ENCODE assay signal across 8 cellular contexts in the genomic region with DNA sequence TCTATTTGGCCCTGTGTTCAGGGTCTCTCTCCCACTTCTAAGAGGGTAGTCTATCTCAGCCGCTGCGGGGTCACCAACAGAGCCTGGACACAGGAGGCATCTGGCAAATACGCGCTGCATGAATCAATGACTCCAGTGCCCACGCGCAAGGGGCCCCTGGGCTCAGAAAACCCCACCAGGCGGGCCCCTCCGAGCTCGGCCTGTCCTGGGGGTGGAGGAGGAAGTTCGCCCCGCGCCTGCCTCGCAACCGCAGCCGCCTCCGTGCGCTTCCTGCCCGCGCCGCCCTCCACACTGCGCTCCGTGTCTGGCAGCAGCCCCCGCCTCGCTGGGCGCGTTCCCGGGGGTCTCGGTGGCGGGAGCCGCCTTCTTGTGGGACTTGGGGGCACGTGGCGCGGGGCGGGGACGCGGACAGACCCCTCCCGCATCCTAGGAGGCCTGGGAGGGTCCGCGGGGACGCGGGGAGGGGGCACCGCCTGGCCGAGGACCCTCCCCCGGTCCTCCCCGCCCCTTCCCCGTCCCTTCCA. TPM values are rescaled to one million over a fixed set of nuclear protein-coding genes. Genes with fewer than 3 reads are reported as not detected.
DNase-seq lines count a peak whose midpoint lies in the region; ATAC-seq and TF ChIP-seq lines count a peak whose summit lies in the region.

No MANE protein-coding gene starts in this region.

- intact Hi-C loops in A673 (cut with micrococcal nuclease; ENCODE audit: unreplicated experiment) (no loop called here), PC-3 (cut with micrococcal nuclease) (no loop called here)

- CTCF ChIA-PET in A673 (lab: Charles Lee), result no interaction called here
- CTCF ChIA-PET in PC-3 (lab: Charles Lee), result no interaction called here

- WGBS in hepatocyte (ENCODE audit: low lambda C conversion rate, missing lambda C conversion rate), result 11% methylated on average over 13 of the region's 46 CpGs

- TF ChIP-seq CTCF in A673 (conservative IDR thresholded peaks at IDR 0.05; ENCODE audit: low read depth, low read length) (no peak), PC-3 (conservative IDR thresholded peaks at IDR 0.05; ENCODE audit: low read depth, low read length) (no peak), hepatocyte (IDR thresholded peaks at IDR 0.05; ENCODE audit: poor library complexity) (no peak)

- DNase-seq in A673 (ENCODE audit: low spot score) (no peak), PC-3 (no peak), hepatocyte (ENCODE audit: low spot score) (peak; percentile 61), kidney tubule cell (ENCODE audit: low spot score) (no peak)
- peak in 3 of 4 experiments; percentile 28 to 43 (median 39) for DNase-seq in activated naive CD4-positive, alpha-beta T cell (lab: John Stamatoyannopoulos, UW)
- peak; percentile 29 to 36 for DNase-seq in stimulated activated CD4-positive, alpha-beta T cell treated with anti-CD3 and anti-CD28 coated beads, Interleukin-15, amount 100 ng/mL, for 1 hour (ENCODE audit: low read depth in 1 of 2, low spot score in 1 of 2)

- H4K20me1 ChIP-seq in PC-3 (ENCODE audit: low read length), result peaks cover 35% of the 10 kb centered on the region
- peaks cover 36% of the 10 kb centered on the region for H4K20me1 ChIP-seq in hepatocyte (ENCODE audit: insufficient read depth, poor library complexity, severe bottlenecking)

- peak overlapping the region; percentile 84 for H3K4me2 ChIP-seq in PC-3 (ENCODE audit: low read length)
- H3K4me2 ChIP-seq in hepatocyte, result peak overlapping the region; percentile 99

- H3K9me3 ChIP-seq in A673 (ENCODE audit: low read depth, low read length, poor library complexity, severe bottlenecking) (no peaks in the 10 kb centered on the region), PC-3 (ENCODE audit: low read length) (no peaks in the 10 kb centered on the region), hepatocyte (ENCODE audit: low read depth) (no peaks in the 10 kb centered on the region)

- H3K27ac ChIP-seq in A673 (ENCODE audit: low read depth, low read length, poor library complexity, severe bottlenecking) (peak overlapping the region; percentile 65), PC-3 (ENCODE audit: low read length) (no peak overlapping the region), hepatocyte (no peak overlapping the region)

- peaks cover 35% of the 10 kb centered on the region for H3K79me2 ChIP-seq in PC-3 (ENCODE audit: low read length)
- peaks cover 35% of the 10 kb centered on the region for H3K79me2 ChIP-seq in hepatocyte

- peaks cover 2% of the 10 kb centered on the region for H3K36me3 ChIP-seq in A673 (ENCODE audit: insufficient read depth, low read length, poor library complexity, severe bottlenecking)
- no peaks in the 10 kb centered on the region for H3K36me3 ChIP-seq in PC-3 (ENCODE audit: low read depth, low read length)
- H3K36me3 ChIP-seq in hepatocyte (replicated peaks; ENCODE audit: insufficient read depth, low read depth), result no peaks in the 10 kb centered on the region

- H3K9ac ChIP-seq in PC-3 (ENCODE audit: low read length), result no peak overlapping the region

- no peaks in the 10 kb centered on the region for H3F3A ChIP-seq in PC-3 (ENCODE audit: low read length, unreplicated experiment)

- H3K9me2 ChIP-seq in PC-3 (replicated peaks; ENCODE audit: low read length) (no peaks in the 10 kb centered on the region), hepatocyte (replicated peaks; ENCODE audit: insufficient read depth) (no peaks in the 10 kb centered on the region)

- peak; percentile 26 for ATAC-seq in GM21825 (IDR thresholded peaks at IDR 0.05; ENCODE audit: unreplicated experiment)
- no peak for ATAC-seq in PC-3
- ATAC-seq in GM18868 (IDR thresholded peaks at IDR 0.05; ENCODE audit: unreplicated experiment), result no peak

- BruUV-seq in A673 (replicated peaks; lab: Mats Ljungman, UMichigan) (no TSS peak), PC-3 (replicated peaks; lab: Mats Ljungman, UMichigan) (no TSS peak)

- H3K4me1 ChIP-seq in A673 (ENCODE audit: insufficient read depth, low read length, poor library complexity, severe bottlenecking) (peaks cover 17% of the 10 kb centered on the region), PC-3 (ENCODE audit: insufficient read depth, low read length) (peaks cover 37% of the 10 kb centered on the region), hepatocyte (ENCODE audit: insufficient read depth) (peaks cover 42% of the 10 kb centered on the region)

- H2AFZ ChIP-seq in PC-3 (ENCODE audit: low read length) (peak overlapping the region; percentile 80), hepatocyte (peak overlapping the region; percentile 96)

- POLR2A ChIA-PET in A673 (lab: Charles Lee; ENCODE audit: low non-redundant PET) (no interaction called here), PC-3 (lab: Charles Lee; ENCODE audit: unreplicated experiment) (no interaction called here)

- H3K4me3 ChIP-seq in A673 (ENCODE audit: low read depth, low read length, poor library complexity, severe bottlenecking), result peak overlapping the region; percentile 67
- peak overlapping the region; percentile 67 for H3K4me3 ChIP-seq in PC-3 (ENCODE audit: low read length)
- H3K4me3 ChIP-seq in hepatocyte, result peak overlapping the region; percentile 98

- H3K27me3 ChIP-seq in A673 (replicated peaks; ENCODE audit: insufficient read depth, low read depth, low read length, poor library complexity), result no peaks in the 10 kb centered on the region
- H3K27me3 ChIP-seq in PC-3 (ENCODE audit: low read length), result no peaks in the 10 kb centered on the region
- H3K27me3 ChIP-seq in hepatocyte, result no peaks in the 10 kb centered on the region

RNA-seq across cellular contexts. Expression of a gene that starts 0.8 kb away (rescaled TPM):
- total RNA-seq in A673 (2021) (111 and 130 TPM in 2 replicates), PC-3 (2014; rRNA removed) (45.3 and 62.3 TPM in 2 replicates), hepatocyte (5.8 and 18.5 TPM in 2 replicates)
- polyA plus RNA-seq in hepatocyte, result 61.1 and 69.1 TPM in 2 replicates

Comparison
In these comparisons a context has a peak if more than half of its experiments do, and no peak if none do; other contexts are left out.
1. DNase-seq: peak in activated naive CD4-positive, alpha-beta T cell (3 of 4), hepatocyte (single experiment) and stimulated activated CD4-positive, alpha-beta T cell treated with anti-CD3 and anti-CD28 coated beads, Interleukin-15, amount 100 ng/mL, for 1 hour (2 of 2); none in A673 (single experiment), PC-3 (single experiment) and kidney tubule cell (single experiment).
2. Peak in every context shown above with its lines, with median percentiles within 50 percentile points of each other: H3K4me3 ChIP-seq.